ENCODE assay signal across 22 cellular contexts in the genomic region with DNA sequence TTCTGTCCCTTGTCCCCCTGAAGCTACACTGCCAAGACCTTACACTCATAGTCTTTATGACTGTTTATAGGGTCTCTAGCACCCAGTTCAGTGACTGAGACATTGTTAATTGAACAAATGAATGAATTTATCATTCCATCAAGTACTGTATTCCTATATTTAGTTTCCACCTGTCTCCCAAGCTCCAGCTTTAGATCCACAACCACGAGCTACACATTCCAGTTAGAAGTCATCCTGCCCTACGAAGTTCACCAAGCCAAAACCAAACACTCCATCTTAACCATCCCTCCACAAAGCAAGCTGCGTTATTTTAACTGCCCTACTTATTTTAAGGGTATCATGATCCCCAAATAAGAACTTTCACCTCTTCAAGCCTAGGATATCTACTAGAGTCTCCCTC.
"Had no signal": no experiment of that assay in that cellular context is flagged by ENCODE, and none has a peak within 500 bp of the region (broad histone marks: within the 10 kb centered on the region; RNA-seq: fewer than 3 reads in every experiment).

No MANE protein-coding gene starts in this region.

- H3K9me3 Mint-ChIP-seq: activated naive CD4-positive, alpha-beta T cell treated with anti-CD3 and anti-CD28 coated beads, Interleukin-2, amount 50 U/mL, for 24 hours; T-cell had no signal

- H3K27me3 ChIP-seq: body of pancreas, cardiac muscle cell, foreskin keratinocyte, upper lobe of right lung had no signal

- ATAC-seq: activated CD4-positive, CD25-positive, alpha-beta regulatory T cell treated with anti-CD3 and anti-CD28 coated beads, Interleukin-2, amount 50 U/mL, for 24 hours; body of pancreas; foreskin keratinocyte; sciatic nerve; stimulated activated naive B cell treated with anti-CD40 and anti-IgM and Interleukin-4, amounts not matched to agents 10 μg/mL and 1 μg/mL and 100 μg/mL, for 72 hours; upper lobe of right lung had no signal

- H3K4me3 ChIP-seq: body of pancreas, cardiac muscle cell, smooth muscle cell, upper lobe of right lung had no signal

- DNase-seq: activated CD4-positive, alpha-beta T cell treated with anti-CD3 and anti-CD28 coated beads, Interleukin-2, amount 50 U/mL, for 1 hour; activated gamma-delta T cell treated with Interleukin-2 at 50 U/mL for 16 hours; body of pancreas; foreskin keratinocyte; naive B cell; posterior cingulate gyrus; stimulated activated CD4-positive, alpha-beta T cell treated with anti-CD3 and anti-CD28 coated beads, Interleukin-2, amount 100 ng/mL, for 48 hours; stimulated activated CD8-positive, alpha-beta memory T cell treated with anti-CD3 and anti-CD28 coated beads, Interleukin-4, amount 100 ng/mL, for 48 hours; stimulated activated naive B cell treated with anti-CD40 and anti-IgM and Interleukin-4, amounts not matched to agents 10 μg/mL and 1 μg/mL and 100 μg/mL, for 72 hours; upper lobe of right lung had no signal

- H3K4me3 Mint-ChIP-seq: activated CD8-positive, alpha-beta T cell treated with anti-CD3 and anti-CD28 coated beads, Interleukin-2, amount 10 ng/mL, durations not matched to agents 7 days and 5 days; activated naive CD4-positive, alpha-beta T cell treated with anti-CD3 and anti-CD28 coated beads, Interleukin-2, amount 50 U/mL, for 24 hours; activated T-helper 1 cell treated with anti-CD3 and anti-CD28 coated beads, Interleukin-12 subunit alpha, Interleukin-12 subunit beta, Interleukin-2, Interleukin-4 antibody, amounts not matched to agents 30 ng/mL and 10 ng/mL and 1 ng/mL, durations not matched to agents 14 hours and 24 hours and 36 hours; naive B cell; stimulated activated naive B cell treated with anti-CD40 and anti-IgM and Interleukin-4, amounts not matched to agents 10 μg/mL and 1 μg/mL and 100 μg/mL, for 72 hours; T-cell; T-helper 2 cell treated with Interferon-gamma antibody and Interleukin-4, amounts not matched to agents 5 μg/mL and 100 μg/mL, for 36 hours had no signal

- H3K27ac Mint-ChIP-seq: activated CD8-positive, alpha-beta T cell treated with anti-CD3 and anti-CD28 coated beads, Interleukin-2, amount 10 ng/mL, durations not matched to agents 7 days and 5 days; activated naive CD4-positive, alpha-beta T cell treated with anti-CD3 and anti-CD28 coated beads, Interleukin-2, amount 50 U/mL, for 24 hours; activated T-helper 1 cell treated with anti-CD3 and anti-CD28 coated beads, Interleukin-12 subunit alpha, Interleukin-12 subunit beta, Interleukin-2, Interleukin-4 antibody, amounts not matched to agents 30 ng/mL and 10 ng/mL and 1 ng/mL, durations not matched to agents 14 hours and 24 hours and 36 hours; naive B cell; stimulated activated naive B cell treated with anti-CD40 and anti-IgM and Interleukin-4, amounts not matched to agents 10 μg/mL and 1 μg/mL and 100 μg/mL, for 72 hours; T-cell; T-helper 2 cell treated with Interferon-gamma antibody and Interleukin-4, amounts not matched to agents 5 μg/mL and 100 μg/mL, for 36 hours had no signal

- H3K4me1 Mint-ChIP-seq: naive B cell; stimulated activated naive B cell treated with anti-CD40 and anti-IgM and Interleukin-4, amounts not matched to agents 10 μg/mL and 1 μg/mL and 100 μg/mL, for 72 hours had no signal

- H3K27me3 Mint-ChIP-seq: activated naive CD4-positive, alpha-beta T cell treated with anti-CD3 and anti-CD28 coated beads, Interleukin-2, amount 50 U/mL, for 24 hours; naive B cell; stimulated activated naive B cell treated with anti-CD40 and anti-IgM and Interleukin-4, amounts not matched to agents 10 μg/mL and 1 μg/mL and 100 μg/mL, for 72 hours; T-cell had no signal

- H3K9me3 ChIP-seq: body of pancreas, upper lobe of right lung had no signal

- H3K4me1 ChIP-seq: body of pancreas, foreskin keratinocyte, upper lobe of right lung had no signal

- H3K36me3 Mint-ChIP-seq: naive B cell; stimulated activated naive B cell treated with anti-CD40 and anti-IgM and Interleukin-4, amounts not matched to agents 10 μg/mL and 1 μg/mL and 100 μg/mL, for 72 hours had no signal

- H3K27ac ChIP-seq: body of pancreas, foreskin keratinocyte, upper lobe of right lung, VCaP had no signal

- FAIRE-seq: endometrium, islet of Langerhans had no signal

- H3K4me2 ChIP-seq: smooth muscle cell had no signal

- H3K36me3 ChIP-seq: cardiac muscle cell, upper lobe of right lung had no signal
